Comparison of ENCODE assay signal across 1 cellular context in the genomic region with DNA sequence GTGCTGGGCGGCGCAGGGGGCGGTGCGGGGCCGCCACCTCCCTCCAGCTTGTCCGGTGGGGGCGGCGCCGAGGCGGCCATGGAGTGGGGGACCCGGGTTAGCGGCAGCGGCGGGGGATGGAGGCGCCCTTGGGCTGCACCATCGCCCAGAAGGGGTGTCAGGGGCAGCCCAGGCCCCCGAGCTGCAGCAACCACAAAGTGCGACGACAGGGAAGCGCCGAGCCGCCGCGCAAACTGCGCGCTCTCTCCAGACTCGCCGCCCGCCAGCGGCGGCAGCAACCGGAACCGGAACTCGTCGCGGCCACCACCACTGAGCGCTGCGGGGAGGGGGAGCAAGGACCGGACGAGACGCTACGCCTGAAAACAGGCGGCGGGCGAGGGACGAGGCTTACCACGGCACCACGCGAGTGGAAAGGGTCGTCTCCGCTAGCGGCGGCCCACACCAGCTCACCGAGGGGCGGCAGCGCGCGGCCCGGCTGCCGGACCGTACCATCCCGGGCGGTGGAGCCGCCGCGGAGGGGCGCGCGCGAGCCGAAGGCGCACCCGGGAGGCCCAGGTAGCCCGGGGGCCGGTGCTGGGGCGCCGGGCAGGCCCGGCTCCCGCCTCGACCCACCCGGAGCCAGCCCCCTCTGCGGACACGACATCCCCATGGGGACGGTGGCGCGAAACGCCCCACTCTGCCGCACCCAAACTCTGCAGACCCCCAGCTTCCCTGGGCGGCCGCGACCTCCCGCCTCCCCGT.
TF ChIP-seq lines count a peak whose summit lies in the region.

A gene with protein sequence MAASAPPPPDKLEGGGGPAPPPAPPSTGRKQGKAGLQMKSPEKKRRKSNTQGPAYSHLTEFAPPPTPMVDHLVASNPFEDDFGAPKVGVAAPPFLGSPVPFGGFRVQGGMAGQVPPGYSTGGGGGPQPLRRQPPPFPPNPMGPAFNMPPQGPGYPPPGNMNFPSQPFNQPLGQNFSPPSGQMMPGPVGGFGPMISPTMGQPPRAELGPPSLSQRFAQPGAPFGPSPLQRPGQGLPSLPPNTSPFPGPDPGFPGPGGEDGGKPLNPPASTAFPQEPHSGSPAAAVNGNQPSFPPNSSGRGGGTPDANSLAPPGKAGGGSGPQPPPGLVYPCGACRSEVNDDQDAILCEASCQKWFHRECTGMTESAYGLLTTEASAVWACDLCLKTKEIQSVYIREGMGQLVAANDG (minus strand): TSS at position 286 of the 741 bp plus-strand sequence. CDS start 206 bp downstream, at position 80.

TF ChIP-seq in WTC11, 78 proteins besides CTCF, POLR2A, EP300 and RAD21 (continued from another document):
- TF ChIP-seq, protein P1, sequence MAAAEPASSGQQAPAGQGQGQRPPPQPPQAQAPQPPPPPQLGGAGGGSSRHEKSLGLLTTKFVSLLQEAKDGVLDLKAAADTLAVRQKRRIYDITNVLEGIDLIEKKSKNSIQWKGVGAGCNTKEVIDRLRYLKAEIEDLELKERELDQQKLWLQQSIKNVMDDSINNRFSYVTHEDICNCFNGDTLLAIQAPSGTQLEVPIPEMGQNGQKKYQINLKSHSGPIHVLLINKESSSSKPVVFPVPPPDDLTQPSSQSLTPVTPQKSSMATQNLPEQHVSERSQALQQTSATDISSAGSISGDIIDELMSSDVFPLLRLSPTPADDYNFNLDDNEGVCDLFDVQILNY (CRISPR knock-in tag; IDR thresholded peaks at IDR 0.05): peak; percentile 40
- TF ChIP-seq ZNF121 (CRISPR knock-in tag; IDR thresholded peaks at IDR 0.05) (no peak), IRF2 (CRISPR knock-in tag; IDR thresholded peaks at IDR 0.05; ENCODE audit: borderline replicate concordance, low read depth) (no peak), NR2C2 (CRISPR knock-in tag; IDR thresholded peaks at IDR 0.05) (no peak), SP1 (CRISPR knock-in tag; conservative IDR thresholded peaks at IDR 0.05) (peak; percentile 70), PRRX2 (CRISPR knock-in tag; IDR thresholded peaks at IDR 0.05) (peak; percentile 73), TEAD1 (CRISPR knock-in tag; IDR thresholded peaks at IDR 0.05) (peak; percentile 67), ZNF263 (CRISPR knock-in tag; IDR thresholded peaks at IDR 0.05; ENCODE audit: low read depth) (no peak), SOX15 (CRISPR knock-in tag; IDR thresholded peaks at IDR 0.05) (no peak)
- TF ChIP-seq, protein P2, sequence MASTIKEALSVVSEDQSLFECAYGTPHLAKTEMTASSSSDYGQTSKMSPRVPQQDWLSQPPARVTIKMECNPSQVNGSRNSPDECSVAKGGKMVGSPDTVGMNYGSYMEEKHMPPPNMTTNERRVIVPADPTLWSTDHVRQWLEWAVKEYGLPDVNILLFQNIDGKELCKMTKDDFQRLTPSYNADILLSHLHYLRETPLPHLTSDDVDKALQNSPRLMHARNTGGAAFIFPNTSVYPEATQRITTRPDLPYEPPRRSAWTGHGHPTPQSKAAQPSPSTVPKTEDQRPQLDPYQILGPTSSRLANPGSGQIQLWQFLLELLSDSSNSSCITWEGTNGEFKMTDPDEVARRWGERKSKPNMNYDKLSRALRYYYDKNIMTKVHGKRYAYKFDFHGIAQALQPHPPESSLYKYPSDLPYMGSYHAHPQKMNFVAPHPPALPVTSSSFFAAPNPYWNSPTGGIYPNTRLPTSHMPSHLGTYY (CRISPR knock-in tag; IDR thresholded peaks at IDR 0.05): peak; percentile 75
- TF ChIP-seq, protein P3, sequence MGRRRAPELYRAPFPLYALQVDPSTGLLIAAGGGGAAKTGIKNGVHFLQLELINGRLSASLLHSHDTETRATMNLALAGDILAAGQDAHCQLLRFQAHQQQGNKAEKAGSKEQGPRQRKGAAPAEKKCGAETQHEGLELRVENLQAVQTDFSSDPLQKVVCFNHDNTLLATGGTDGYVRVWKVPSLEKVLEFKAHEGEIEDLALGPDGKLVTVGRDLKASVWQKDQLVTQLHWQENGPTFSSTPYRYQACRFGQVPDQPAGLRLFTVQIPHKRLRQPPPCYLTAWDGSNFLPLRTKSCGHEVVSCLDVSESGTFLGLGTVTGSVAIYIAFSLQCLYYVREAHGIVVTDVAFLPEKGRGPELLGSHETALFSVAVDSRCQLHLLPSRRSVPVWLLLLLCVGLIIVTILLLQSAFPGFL (CRISPR knock-in tag; IDR thresholded peaks at IDR 0.05; ENCODE audit: borderline replicate concordance): no peak; the same call in 1 of the 2 replicates
- TF ChIP-seq, protein P4, sequence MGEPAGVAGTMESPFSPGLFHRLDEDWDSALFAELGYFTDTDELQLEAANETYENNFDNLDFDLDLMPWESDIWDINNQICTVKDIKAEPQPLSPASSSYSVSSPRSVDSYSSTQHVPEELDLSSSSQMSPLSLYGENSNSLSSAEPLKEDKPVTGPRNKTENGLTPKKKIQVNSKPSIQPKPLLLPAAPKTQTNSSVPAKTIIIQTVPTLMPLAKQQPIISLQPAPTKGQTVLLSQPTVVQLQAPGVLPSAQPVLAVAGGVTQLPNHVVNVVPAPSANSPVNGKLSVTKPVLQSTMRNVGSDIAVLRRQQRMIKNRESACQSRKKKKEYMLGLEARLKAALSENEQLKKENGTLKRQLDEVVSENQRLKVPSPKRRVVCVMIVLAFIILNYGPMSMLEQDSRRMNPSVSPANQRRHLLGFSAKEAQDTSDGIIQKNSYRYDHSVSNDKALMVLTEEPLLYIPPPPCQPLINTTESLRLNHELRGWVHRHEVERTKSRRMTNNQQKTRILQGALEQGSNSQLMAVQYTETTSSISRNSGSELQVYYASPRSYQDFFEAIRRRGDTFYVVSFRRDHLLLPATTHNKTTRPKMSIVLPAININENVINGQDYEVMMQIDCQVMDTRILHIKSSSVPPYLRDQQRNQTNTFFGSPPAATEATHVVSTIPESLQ (CRISPR knock-in tag; IDR thresholded peaks at IDR 0.05): no peak
